ENCODE assay signal across 18 cellular contexts in genomic region chr6:166056637-166057036, GRCh38.
DNase-seq lines count a peak whose midpoint lies in the region; ATAC-seq, FAIRE-seq and TF ChIP-seq lines count a peak whose summit lies in the region.
"Had no signal": no experiment of that assay in that cellular context is flagged by ENCODE, and none has a peak within 500 bp of the region (broad histone marks: within the 10 kb centered on the region; RNA-seq: fewer than 3 reads in every experiment).

No MANE protein-coding gene starts in this region.

- CTCF ChIA-PET in HepG2 (lab: Yijun Ruan, JAX; ENCODE audit: low intra/inter-chr PET ratio, low total read pairs): no interaction called here

- no peaks in the 10 kb centered on the region for H4K20me1 ChIP-seq in fibroblast of lung (ENCODE audit: control insufficient read depth, extremely low read depth, insufficient read depth, low read length)
- H4K20me1 ChIP-seq in smooth muscle cell (ENCODE audit: low read depth): no peaks in the 10 kb centered on the region
- no peaks in the 10 kb centered on the region for H4K20me1 ChIP-seq in HepG2 (ENCODE audit: insufficient read depth, low read length)

- H3K36me3 Mint-ChIP-seq in nephron progenitor cell (ENCODE audit: low read depth): peaks cover 12% of the 10 kb centered on the region

- H3K79me2 ChIP-seq in fibroblast of lung (ENCODE audit: control insufficient read depth, insufficient read depth, low read length) (no peaks in the 10 kb centered on the region), smooth muscle cell (ENCODE audit: low read depth) (no peaks in the 10 kb centered on the region), HepG2 (ENCODE audit: insufficient read depth, low read length) (no peaks in the 10 kb centered on the region)

- H3K4me1 Mint-ChIP-seq in nephron progenitor cell: peaks cover 16% of the 10 kb centered on the region
- H3K4me1 Mint-ChIP-seq: stimulated activated naive CD8-positive, alpha-beta T cell treated with anti-CD3 and anti-CD28 coated beads, Interleukin-15, amount 100 ng/mL, for 72 hours had no signal

- H3K9ac ChIP-seq in fibroblast of lung (ENCODE audit: insufficient read depth, low read length) (no peak overlapping the region), smooth muscle cell (ENCODE audit: low read depth) (no peak overlapping the region), HepG2 (ENCODE audit: insufficient read depth, low read depth, low read length) (no peak overlapping the region)

- H3F3A ChIP-seq in smooth muscle cell (ENCODE audit: low read depth): no peaks in the 10 kb centered on the region

- DNase-seq in NCI-H226 (peak; percentile 97), fibroblast of lung (ENCODE audit: low read depth in 2 of 2) (peak; percentile 18 to 84), left lung (no peak), smooth muscle cell (lab: John Stamatoyannopoulos, UW; ENCODE audit: unreplicated experiment) (no peak), nephron progenitor cell (no peak), HepG2 (ENCODE audit: low spot score) (no peak)
- DNase-seq: activated gamma-delta T cell treated with Interleukin-2 at 50 U/mL for 16 hours; BE2C; foreskin melanocyte; mesenchymal stem cell; NCI-H1417; stimulated activated naive CD8-positive, alpha-beta T cell treated with anti-CD3 and anti-CD28 coated beads, Interleukin-15, amount 100 ng/mL, for 72 hours; T-helper 1 cell had no signal

- no peak overlapping the region for H3K4me3 Mint-ChIP-seq in nephron progenitor cell
- H3K4me3 Mint-ChIP-seq: stimulated activated naive CD8-positive, alpha-beta T cell treated with anti-CD3 and anti-CD28 coated beads, Interleukin-15, amount 100 ng/mL, for 72 hours; WTC11 had no signal

- ATAC-seq in left lung: peak; percentile 63
- no peak for ATAC-seq in HG03045 (IDR thresholded peaks at IDR 0.05; ENCODE audit: unreplicated experiment)
- no peak for ATAC-seq in GM18517 (IDR thresholded peaks at IDR 0.05; ENCODE audit: unreplicated experiment)
- ATAC-seq in HepG2: no peak
- ATAC-seq: K562; stimulated activated naive CD8-positive, alpha-beta T cell treated with anti-CD3 and anti-CD28 coated beads, Interleukin-15, amount 100 ng/mL, for 72 hours had no signal

- BruUV-seq in HepG2 (replicated peaks; lab: Mats Ljungman, UMichigan): no TSS peak

- H3K4me2 ChIP-seq in fibroblast of lung (ENCODE audit: extremely low read depth, insufficient read depth, low read length): no peak overlapping the region
- H3K4me2 ChIP-seq in smooth muscle cell: peak overlapping the region; percentile 1
- H3K4me2 ChIP-seq in HepG2 (ENCODE audit: low read depth, low read length): no peak overlapping the region

- TF ChIP-seq CTCF in fibroblast of lung (conservative IDR thresholded peaks at IDR 0.05 in 1 of 2, IDR thresholded peaks at IDR 0.05 in 1 of 2; ENCODE audit: low read depth in 1 of 2, low read length in 2 of 2) (no peak), left lung (IDR thresholded peaks at IDR 0.05) (no peak), smooth muscle cell (IDR thresholded peaks at IDR 0.05; ENCODE audit: borderline replicate concordance, insufficient read depth, poor library complexity, severe bottlenecking) (no peak), nephron progenitor cell (IDR thresholded peaks at IDR 0.05) (no peak), HepG2 (CRISPR knock-in tag; IDR thresholded peaks at IDR 0.05) (no peak)

- no peak for TF ChIP-seq POLR2A in HepG2 (IDR thresholded peaks at IDR 0.05; ENCODE audit: insufficient read depth in 1 of 2, low read depth in 2 of 2, low read length in 2 of 2)

- H3K9me3 ChIP-seq in fibroblast of lung (ENCODE audit: control insufficient read depth, insufficient read depth, low read depth, low read length) (no peaks in the 10 kb centered on the region), left lung (peaks cover 0 to 36% of the 10 kb centered on the region in 2 donors), smooth muscle cell (replicated peaks; ENCODE audit: low read depth) (peaks cover 2% of the 10 kb centered on the region), HepG2 (ENCODE audit: low read length) (peaks cover 35% of the 10 kb centered on the region)
- H3K9me3 ChIP-seq: BE2C, vagina had no signal

- no peak overlapping the region for H3K4me3 ChIP-seq in fibroblast of lung (replicated peaks in 1 of 4; ENCODE audit: control extremely low read depth in 1 of 4, insufficient read depth in 1 of 4, low read depth in 3 of 4, low read length in 4 of 4)
- no peak overlapping the region for H3K4me3 ChIP-seq in left lung
- H3K4me3 ChIP-seq in smooth muscle cell: no peak overlapping the region
- no peak overlapping the region for H3K4me3 ChIP-seq in HepG2 (replicated peaks in 1 of 3; ENCODE audit: insufficient read depth in 1 of 3, low read depth in 2 of 3, low read length in 3 of 3)
- H3K4me3 ChIP-seq: K562, vagina had no signal

- peaks cover 49% of the 10 kb centered on the region for H3K9me3 Mint-ChIP-seq in nephron progenitor cell

- peaks cover 10% of the 10 kb centered on the region for H3K27me3 Mint-ChIP-seq in nephron progenitor cell (ENCODE audit: low read depth, poor library complexity)

- no peaks in the 10 kb centered on the region for H3K27me3 ChIP-seq in fibroblast of lung (ENCODE audit: control insufficient read depth, insufficient read depth, low read length)
- no peaks in the 10 kb centered on the region for H3K27me3 ChIP-seq in left lung
- no peaks in the 10 kb centered on the region for H3K27me3 ChIP-seq in smooth muscle cell (ENCODE audit: low read depth)
- H3K27me3 ChIP-seq in HepG2 (ENCODE audit: control insufficient read depth in 1 of 2, insufficient read depth in 2 of 2, low read length in 2 of 2): no peaks in the 10 kb centered on the region
- H3K27me3 ChIP-seq: BE2C, vagina had no signal

- intact Hi-C loops in left lung (cut with DNase I): no loop called here
- intact Hi-C loops in HepG2 (cut with micrococcal nuclease; ENCODE audit: unreplicated experiment): no loop called here

- H3K4me1 ChIP-seq in fibroblast of lung (ENCODE audit: control insufficient read depth, extremely low read depth, insufficient read depth, low read length) (no peaks in the 10 kb centered on the region), left lung (no peaks in the 10 kb centered on the region), smooth muscle cell (ENCODE audit: low read depth) (peaks cover 14% of the 10 kb centered on the region), HepG2 (ENCODE audit: insufficient read depth, low read length) (no peaks in the 10 kb centered on the region)
- H3K4me1 ChIP-seq: BE2C, vagina had no signal

- POLR2A ChIA-PET in HepG2 (lab: Yijun Ruan, JAX): no interaction called here

- H3K27ac ChIP-seq in fibroblast of lung (ENCODE audit: insufficient read depth, low read length) (no peak overlapping the region), left lung (no peak overlapping the region), smooth muscle cell (ENCODE audit: low read depth) (peak overlapping the region; percentile 40), HepG2 (ENCODE audit: extremely low read length, insufficient read depth, low read length) (no peak overlapping the region)
- H3K27ac ChIP-seq: vagina had no signal

- no peaks in the 10 kb centered on the region for H3K36me3 ChIP-seq in fibroblast of lung (ENCODE audit: control insufficient read depth, insufficient read depth, low read length)
- no peaks in the 10 kb centered on the region for H3K36me3 ChIP-seq in left lung
- no peaks in the 10 kb centered on the region for H3K36me3 ChIP-seq in smooth muscle cell (ENCODE audit: low read depth)
- H3K36me3 ChIP-seq in HepG2 (replicated peaks in 1 of 2; ENCODE audit: control insufficient read depth in 1 of 2, insufficient read depth in 2 of 2, low read length in 2 of 2): no peaks in the 10 kb centered on the region
- H3K36me3 ChIP-seq: BE2C, vagina had no signal

- no peak overlapping the region for H2AFZ ChIP-seq in fibroblast of lung (ENCODE audit: low read length)
- H2AFZ ChIP-seq in smooth muscle cell (ENCODE audit: low read depth): no peak overlapping the region
- H2AFZ ChIP-seq in HepG2 (ENCODE audit: low read length): no peak overlapping the region

- TF ChIP-seq RAD21 in HepG2 (CRISPR knock-in tag; IDR thresholded peaks at IDR 0.05): no peak

- FAIRE-seq in HepG2 (lab: Jason Lieb, UNC): no peak
- FAIRE-seq: K562 had no signal

- H3K27ac Mint-ChIP-seq in nephron progenitor cell: no peak overlapping the region
- H3K27ac Mint-ChIP-seq: stimulated activated naive CD8-positive, alpha-beta T cell treated with anti-CD3 and anti-CD28 coated beads, Interleukin-15, amount 100 ng/mL, for 72 hours; WTC11 had no signal

- TF ChIP-seq EP300 in HepG2 (IDR thresholded peaks at IDR 0.05; ENCODE audit: low read depth in 2 of 2, low read length in 2 of 2) (no peak), HepG2 (CRISPR knock-in tag; IDR thresholded peaks at IDR 0.05; ENCODE audit: borderline replicate concordance) (no peak)

- in situ Hi-C loops in HepG2 (cut with HindIII; ENCODE audit: extremely low pct_ligation_motif_present, low pct_unique_long_range_greater_than_20kb): no loop called here

- WGBS in smooth muscle cell (ENCODE audit: low lambda C conversion rate): 39% methylated on average over 4 of the region's 4 CpGs
- WGBS in HepG2 (ENCODE audit: low lambda C conversion rate): 2% methylated on average over 4 of the region's 4 CpGs

TF ChIP-seq in HepG2, 621 proteins besides CTCF, POLR2A, EP300 and RAD21 (continues in another document):
- TF ChIP-seq ZNF460 (CRISPR knock-in tag; IDR thresholded peaks at IDR 0.05; ENCODE audit: borderline replicate concordance) (no peak), TFDP2 (CRISPR knock-in tag; IDR thresholded peaks at IDR 0.05) (no peak)

Comparison
In these comparisons a context has a peak if more than half of its experiments do, and no peak if none do; other contexts are left out.
1. DNase-seq: peak in NCI-H226 (single experiment) and fibroblast of lung (2 of 2); none in left lung (0 of 2), smooth muscle cell (single experiment), nephron progenitor cell (single experiment) and HepG2 (single experiment).